Comparison of ENCODE assay signal across 8 cellular contexts in genomic region chr22:37610153-37610475, GRCh38. TPM values are rescaled to one million over a fixed set of nuclear protein-coding genes. Genes with fewer than 3 reads are reported as not detected.
A peak's percentile ranks its signal among the peaks of the same experiment; 100 is the strongest.
DNase-seq lines count a peak whose midpoint lies in the region; TF ChIP-seq lines count a peak whose summit lies in the region.
"Not testable (repeated sequence)": the region's sequence is repeated elsewhere in the genome, so short reads cannot be mapped to it uniquely, and the experiment has no call there.

No MANE protein-coding gene starts in this region.

- peaks cover 10% of the 10 kb centered on the region for H3K79me2 ChIP-seq in neural cell (replicated peaks; ENCODE audit: insufficient read depth, low read length)

- peaks cover 12% of the 10 kb centered on the region for H3K36me3 Mint-ChIP-seq in activated naive CD4-positive, alpha-beta T cell treated with anti-CD3 and anti-CD28 coated beads, Interleukin-2, amount 10 ng/mL, durations not matched to agents 7 days and 5 days

- peaks cover 51% of the 10 kb centered on the region for H3K4me1 Mint-ChIP-seq in activated naive CD4-positive, alpha-beta T cell treated with anti-CD3 and anti-CD28 coated beads, Interleukin-2, amount 10 ng/mL, durations not matched to agents 7 days and 5 days

- not testable (repeated sequence) for TF ChIP-seq RAD21 in neural cell (conservative IDR thresholded peaks at IDR 0.05)

- not testable (repeated sequence) for H3K9me3 Mint-ChIP-seq in activated naive CD4-positive, alpha-beta T cell treated with anti-CD3 and anti-CD28 coated beads, Interleukin-2, amount 10 ng/mL, durations not matched to agents 7 days and 5 days

- H3K4me3 Mint-ChIP-seq in activated naive CD4-positive, alpha-beta T cell treated with anti-CD3 and anti-CD28 coated beads, Interleukin-2, amount 10 ng/mL, durations not matched to agents 7 days and 5 days, result peak overlapping the region; percentile 97

- DNase-seq in HL-60 (ENCODE audit: low read depth in 1 of 2, low spot score in 1 of 2); SJSA1 (ENCODE audit: low read depth in 1 of 2, low spot score in 2 of 2); activated naive CD4-positive, alpha-beta T cell treated with anti-CD3 and anti-CD28 coated beads, Interleukin-2, amount 10 ng/mL, durations not matched to agents 7 days and 5 days; suprapubic skin (ENCODE audit: low spot score in 2 of 2): not testable (repeated sequence)
- peak; percentile 6 for DNase-seq in iPS-NIHi7 (ENCODE audit: extremely low spot score)

- not testable (repeated sequence) for TF ChIP-seq CTCF in HL-60 (IDR thresholded peaks at IDR 0.05; ENCODE audit: insufficient read depth, low read length); neural cell (IDR thresholded peaks at IDR 0.05; ENCODE audit: poor library complexity, severe bottlenecking); suprapubic skin (IDR thresholded peaks at IDR 0.05)

- H2AFZ ChIP-seq in neural cell (ENCODE audit: low read depth, low read length), result not testable (repeated sequence)

- peak overlapping the region; percentile 76 to 99 (median 88) for H3K4me3 ChIP-seq in BLaER1 treated with 17β-estradiol and CSF1 and Interleukin-3, amounts not matched to agents 10 nM and 100 nM
- H3K4me3 ChIP-seq in HL-60 (replicated peaks; ENCODE audit: insufficient read depth, low read length) (peak overlapping the region; percentile 94), SJSA1 (peak overlapping the region; percentile 84), ectodermal cell (ENCODE audit: insufficient read depth, low read depth, low read length) (peak overlapping the region; percentile 82), neural cell (ENCODE audit: low read length) (peak overlapping the region; percentile 98), suprapubic skin (peak overlapping the region; percentile 85)

- H3K27ac ChIP-seq in BLaER1 treated with 17β-estradiol and CSF1 and Interleukin-3, amounts not matched to agents 10 nM and 100 nM, result peak overlapping the region; percentile 82 to 94 (median 90)
- H3K27ac ChIP-seq in HL-60 (replicated peaks) (peak overlapping the region; percentile 93), suprapubic skin (peak overlapping the region; percentile 89)
- H3K27ac ChIP-seq in SJSA1; ectodermal cell (ENCODE audit: insufficient read depth, low read depth, low read length, poor library complexity, severe bottlenecking); neural cell (ENCODE audit: low read length): not testable (repeated sequence)

- peak overlapping the region; percentile 84 to 97 (median 93) for H3K9ac ChIP-seq in BLaER1 treated with 17β-estradiol and CSF1 and Interleukin-3, amounts not matched to agents 10 nM and 100 nM
- H3K9ac ChIP-seq in neural cell (ENCODE audit: low read length), result peak overlapping the region; percentile 92

- peaks cover 13 to 38% (median 29%) of the 10 kb centered on the region in 11 experiments for H3K36me3 ChIP-seq in BLaER1 treated with 17β-estradiol and CSF1 and Interleukin-3, amounts not matched to agents 10 nM and 100 nM
- H3K36me3 ChIP-seq in SJSA1; ectodermal cell (ENCODE audit: control insufficient read depth, insufficient read depth, low read length); neural cell (ENCODE audit: insufficient read depth, low read length): not testable (repeated sequence)
- peaks cover 13% of the 10 kb centered on the region for H3K36me3 ChIP-seq in suprapubic skin

- not testable (repeated sequence) for H3K27me3 Mint-ChIP-seq in activated naive CD4-positive, alpha-beta T cell treated with anti-CD3 and anti-CD28 coated beads, Interleukin-2, amount 10 ng/mL, durations not matched to agents 7 days and 5 days

- peak overlapping the region; percentile 89 to 99 (median 97) for H3K4me2 ChIP-seq in BLaER1 treated with 17β-estradiol and CSF1 and Interleukin-3, amounts not matched to agents 10 nM and 100 nM
- H3K4me2 ChIP-seq in neural cell (ENCODE audit: low read length), result peak overlapping the region; percentile 97

- not testable (repeated sequence) for H3K9me3 ChIP-seq in BLaER1 treated with 17β-estradiol and CSF1 and Interleukin-3, amounts not matched to agents 10 nM and 100 nM (replicated peaks in 1 of 11); SJSA1 (replicated peaks); ectodermal cell (ENCODE audit: control insufficient read depth, low read length); neural cell (ENCODE audit: low read length); suprapubic skin

- CTCF ChIA-PET in activated naive CD4-positive, alpha-beta T cell treated with anti-CD3 and anti-CD28 coated beads, Interleukin-2, amount 10 ng/mL, durations not matched to agents 7 days and 5 days (lab: Charles Lee), result interaction anchor here (0.7 to 6.3 kb wide), 7 partner anchors 14 to 72 kb away, joined by 3 to 48 read pairs (median 7); no protein-coding TSS in a partner anchor

- not testable (repeated sequence) for TF ChIP-seq POLR2A in suprapubic skin (IDR thresholded peaks at IDR 0.05)

- H3K4me1 ChIP-seq in BLaER1 treated with 17β-estradiol and CSF1 and Interleukin-3, amounts not matched to agents 10 nM and 100 nM, result peaks cover 46 to 58% (median 52%) of the 10 kb centered on the region in 10 experiments
- H3K4me1 ChIP-seq in SJSA1 (replicated peaks), result peaks cover 15% of the 10 kb centered on the region
- H3K4me1 ChIP-seq in ectodermal cell (ENCODE audit: control insufficient read depth, insufficient read depth, low read length), result not testable (repeated sequence)
- H3K4me1 ChIP-seq in suprapubic skin, result peaks cover 69% of the 10 kb centered on the region

- H3K27ac Mint-ChIP-seq in activated naive CD4-positive, alpha-beta T cell treated with anti-CD3 and anti-CD28 coated beads, Interleukin-2, amount 10 ng/mL, durations not matched to agents 7 days and 5 days, result peak overlapping the region; percentile 96

- H3K27me3 ChIP-seq in BLaER1 treated with 17β-estradiol and CSF1 and Interleukin-3, amounts not matched to agents 10 nM and 100 nM; HL-60 (ENCODE audit: insufficient read depth, poor library complexity, severe bottlenecking); SJSA1 (replicated peaks); ectodermal cell (ENCODE audit: control insufficient read depth, insufficient read depth, low read length, poor library complexity, severe bottlenecking); neural cell (ENCODE audit: insufficient read depth, low read depth, low read length); suprapubic skin: not testable (repeated sequence)

- H3K9me2 ChIP-seq in neural cell (ENCODE audit: insufficient read depth, low read length), result not testable (repeated sequence)

- peaks cover 0 to 30% (median 10%) of the 10 kb centered on the region in 11 experiments; a peak in 9 of 22 replicates for H4K20me1 ChIP-seq in BLaER1 treated with 17β-estradiol and CSF1 and Interleukin-3, amounts not matched to agents 10 nM and 100 nM
- H4K20me1 ChIP-seq in neural cell (ENCODE audit: insufficient read depth), result not testable (repeated sequence)

- 91 to 97% methylated on average over 3 of the region's 3 CpGs for WGBS in ectodermal cell, 2 experiments
- WGBS in suprapubic skin, result 81% methylated on average over 3 of the region's 3 CpGs

- not testable (repeated sequence) for H3F3A ChIP-seq in neural cell (ENCODE audit: insufficient read depth, low read length, poor library complexity, severe bottlenecking)

- TF ChIP-seq EP300 in neural cell (conservative IDR thresholded peaks at IDR 0.05; ENCODE audit: poor library complexity, severe bottlenecking); suprapubic skin (IDR thresholded peaks at IDR 0.05): not testable (repeated sequence)

RNA-seq across cellular contexts. Expression of gene GGA1, which starts 1.5 kb away (rescaled TPM):
- 22.6 and 34.9 TPM in 2 replicates for total RNA-seq in SJSA1 (2014; rRNA removed; shearing (Covaris generic))
- polyA plus RNA-seq in ectodermal cell (2013, experiment 1 of 4), result 64.5 TPM
- polyA plus RNA-seq in ectodermal cell (2013, experiment 2 of 4), result 66.6 TPM
- polyA plus RNA-seq in ectodermal cell (2013, experiment 3 of 4), result 51.9 TPM
- polyA plus RNA-seq in ectodermal cell (2013, experiment 4 of 4), result 56.1 TPM
- polyA plus RNA-seq in neural cell, result 57.5 and 62.2 TPM in 2 replicates
- 52.9 and 54.5 TPM in 2 replicates for polyA minus RNA-seq in neural cell
- 100 to 1,000 TPM in 1 of 4 donors, 10 to 100 TPM in 3; 52.8 to 124 (median 65.3) TPM for total RNA-seq in suprapubic skin

RNA-seq across cellular contexts. Expression of gene SH3BP1, which starts 29.4 kb away (rescaled TPM):
- 8.2 and 13.6 TPM in 2 replicates for total RNA-seq in SJSA1 (2014; rRNA removed; shearing (Covaris generic))
- 14.0 TPM for polyA plus RNA-seq in ectodermal cell (2013, experiment 1 of 4)
- 16.0 TPM for polyA plus RNA-seq in ectodermal cell (2013, experiment 2 of 4)
- polyA plus RNA-seq in ectodermal cell (2013, experiment 3 of 4), result 13.3 TPM
- 13.1 TPM for polyA plus RNA-seq in ectodermal cell (2013, experiment 4 of 4)
- polyA plus RNA-seq in neural cell, result 0.63 TPM in 1 of 2 replicates, not detected in the other
- 0.69 and 0.73 TPM in 2 replicates for polyA minus RNA-seq in neural cell
- total RNA-seq in suprapubic skin, result 10 to 100 TPM; 57.1 to 60.7 (median 57.7) TPM

RNA-seq across cellular contexts. Expression of gene LGALS2, which starts 30.2 kb away (rescaled TPM):
- not detected in 2 replicates for total RNA-seq in SJSA1 (2014; rRNA removed; shearing (Covaris generic))
- not detected for polyA plus RNA-seq in ectodermal cell (2013, experiment 1 of 4)
- not detected for polyA plus RNA-seq in ectodermal cell (2013, experiment 2 of 4)
- polyA plus RNA-seq in ectodermal cell (2013, experiment 3 of 4), result not detected
- not detected for polyA plus RNA-seq in ectodermal cell (2013, experiment 4 of 4)
- not detected in 2 replicates for polyA plus RNA-seq in neural cell
- polyA minus RNA-seq in neural cell, result not detected in 2 replicates
- not detected for total RNA-seq in suprapubic skin

RNA-seq across cellular contexts. Expression of gene PDXP, which starts 48.4 kb away (rescaled TPM):
- total RNA-seq in SJSA1 (2014; rRNA removed; shearing (Covaris generic)), result 47.1 and 47.7 TPM in 2 replicates
- 50.0 TPM for polyA plus RNA-seq in ectodermal cell (2013, experiment 1 of 4)
- 51.0 TPM for polyA plus RNA-seq in ectodermal cell (2013, experiment 2 of 4)
- polyA plus RNA-seq in ectodermal cell (2013, experiment 3 of 4), result 40.5 TPM
- 38.7 TPM for polyA plus RNA-seq in ectodermal cell (2013, experiment 4 of 4)
- polyA plus RNA-seq in neural cell, result 108 and 129 TPM in 2 replicates
- 91.5 and 104 TPM in 2 replicates for polyA minus RNA-seq in neural cell
- 1 to 10 TPM; 4.2 to 6.1 (median 4.9) TPM for total RNA-seq in suprapubic skin

RNA-seq across cellular contexts. Expression of gene CDC42EP1, which starts 49.8 kb away (rescaled TPM):
- 21.5 and 22.3 TPM in 2 replicates for total RNA-seq in SJSA1 (2014; rRNA removed; shearing (Covaris generic))
- 12.9 TPM for polyA plus RNA-seq in ectodermal cell (2013, experiment 1 of 4)
- 13.4 TPM for polyA plus RNA-seq in ectodermal cell (2013, experiment 2 of 4)
- 12.9 TPM for polyA plus RNA-seq in ectodermal cell (2013, experiment 3 of 4)
- 13.3 TPM for polyA plus RNA-seq in ectodermal cell (2013, experiment 4 of 4)
- polyA plus RNA-seq in neural cell, result 0.24 TPM in 1 of 2 replicates, not detected in the other
- not detected in 2 replicates for polyA minus RNA-seq in neural cell
- 10 to 100 TPM; 32.1 to 93.7 (median 80.9) TPM for total RNA-seq in suprapubic skin
